ENCODE assay signal across 34 cellular contexts in the genomic region with DNA sequence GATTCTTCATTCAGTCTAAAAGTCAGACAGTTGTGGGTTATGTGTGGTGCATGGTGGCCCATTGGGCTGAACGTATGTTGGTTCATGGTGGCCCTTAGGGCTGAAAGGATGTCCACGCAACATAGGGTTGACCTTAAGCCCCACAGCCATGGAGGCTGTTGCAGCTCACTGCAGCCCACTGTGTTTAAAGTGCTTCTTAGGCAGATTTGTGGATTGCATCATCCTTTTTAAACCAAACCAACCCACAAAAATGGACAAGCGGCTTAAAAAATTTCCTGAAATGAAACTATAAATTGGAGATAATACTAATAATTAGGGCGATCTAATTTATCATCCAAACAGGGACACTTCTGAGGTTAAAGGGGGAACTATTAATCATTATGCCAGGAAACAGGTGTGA.
"Had no signal": no experiment of that assay in that cellular context is flagged by ENCODE, and none has a peak within 500 bp of the region (broad histone marks: within the 10 kb centered on the region; RNA-seq: fewer than 3 reads in every experiment).

No MANE protein-coding gene starts in this region.

- H3K9me3 ChIP-seq: MG63 had no signal

- H3K9ac ChIP-seq: KMS-11 had no signal

- DNase-seq: Karpas-422, Kasumi-1, MG63, MM.1S, MV-4-11, NCI-H1048, NCI-H1092, NCI-H1092 treated with DMSO at 0.1 percent for 48 hours, NCI-H1105, NCI-H1105 treated with DMSO at 0.1 percent for 48 hours, NCI-H1417 treated with DMSO at 0.1 percent for 48 hours, NCI-H1436, NCI-H1436 treated with DMSO at 0.1 percent for 48 hours, NCI-H146, NCI-H1694, NCI-H1694 treated with DMSO at 0.1 percent for 48 hours, NCI-H187, NCI-H187 treated with DMSO at 0.1 percent for 48 hours, NCI-H1930, NCI-H2029, NCI-H2029 treated with DMSO at 0.1 percent for 48 hours, NCI-H2081, NCI-H2081 treated with DMSO at 0.1 percent for 48 hours, NCI-H2107, NCI-H2171, NCI-H2171 treated with DMSO at 0.1 percent for 48 hours, NCI-H2227 treated with DMSO at 0.1 percent for 48 hours, NCI-H226, NCI-H345, NCI-H446, NCI-H446 treated with DMSO at 0.1 percent for 48 hours, NCI-H510A, NCI-H510A treated with DMSO at 0.1 percent for 48 hours had no signal

- H3K36me3 ChIP-seq: MG63 had no signal

- H3K4me3 ChIP-seq: MG63 had no signal

- H3K27ac ChIP-seq: KMS-11 had no signal

- H3K4me2 ChIP-seq: KMS-11 had no signal

- H3K27me3 ChIP-seq: MG63 had no signal
